In genomic region chr3:158107508-158108095, GRCh38 we compare ENCODE assay signal across 10 cellular contexts. TPM values are rescaled to one million over a fixed set of nuclear protein-coding genes. Genes with fewer than 3 reads are reported as not detected.
DNase-seq lines count a peak whose midpoint lies in the region; ATAC-seq lines count a peak whose summit lies in the region.
"Had no signal": no experiment of that assay in that cellular context is flagged by ENCODE, and none has a peak within 500 bp of the region (broad histone marks: within the 10 kb centered on the region; RNA-seq: fewer than 3 reads in every experiment).

No MANE protein-coding gene starts in this region.

- H3K27ac ChIP-seq in naive thymus-derived CD4-positive, alpha-beta T cell (ENCODE audit: low read depth, low read length), result no peak overlapping the region
- H3K27ac ChIP-seq: 22Rv1 had no signal

- POLR2A ChIA-PET in activated CD8-positive, alpha-beta T cell treated with anti-CD3 and anti-CD28 coated beads, Interleukin-2, amount 10 ng/mL, durations not matched to agents 7 days and 5 days (lab: Charles Lee), result no interaction called here
- POLR2A ChIA-PET in naive thymus-derived CD4-positive, alpha-beta T cell (lab: Charles Lee), result interaction anchor here (5.2 kb wide), 1 partner anchor 10 kb away, joined by 31 read pairs; no protein-coding TSS in a partner anchor

- in situ Hi-C loops in HAP-1 (cut with MboI; ENCODE audit: low sequenced_read_pairs), result no loop called here

- H3K9me3 Mint-ChIP-seq in activated CD8-positive, alpha-beta T cell treated with anti-CD3 and anti-CD28 coated beads, Interleukin-2, amount 10 ng/mL, durations not matched to agents 7 days and 5 days (ENCODE audit: insufficient read depth), result no peaks in the 10 kb centered on the region
- peaks cover 0 to 33% (median 12%) of the 10 kb centered on the region in 11 donors for H3K9me3 Mint-ChIP-seq in naive thymus-derived CD4-positive, alpha-beta T cell

- peaks cover 17% of the 10 kb centered on the region for H3K4me1 ChIP-seq in HAP-1
- peaks cover 35 to 37% of the 10 kb centered on the region in 2 donors for H3K4me1 ChIP-seq in naive thymus-derived CD4-positive, alpha-beta T cell (ENCODE audit: control insufficient read depth in 2 of 2, insufficient read depth in 2 of 2, low read length in 2 of 2)

- peak overlapping the region; percentile 58 for H3K4me3 ChIP-seq in HAP-1
- no peak overlapping the region for H3K4me3 ChIP-seq in naive thymus-derived CD4-positive, alpha-beta T cell (ENCODE audit: low read length)

- no peaks in the 10 kb centered on the region for H3K36me3 ChIP-seq in HAP-1 (replicated peaks)
- H3K36me3 ChIP-seq in naive thymus-derived CD4-positive, alpha-beta T cell (ENCODE audit: control insufficient read depth in 2 of 3, insufficient read depth in 3 of 3, low read length in 3 of 3), result peaks cover 0 to 3% (median 0%) of the 10 kb centered on the region in 3 experiments

- no peak overlapping the region for H3K27ac Mint-ChIP-seq in activated CD8-positive, alpha-beta T cell treated with anti-CD3 and anti-CD28 coated beads, Interleukin-2, amount 10 ng/mL, durations not matched to agents 7 days and 5 days
- H3K27ac Mint-ChIP-seq in naive thymus-derived CD4-positive, alpha-beta T cell, result peak overlapping the region in 4 of 9 donors; percentile 47 to 81 (median 70)

- intact Hi-C loops in naive thymus-derived CD4-positive, alpha-beta T cell (cut with micrococcal nuclease), result loop anchor here (1.0 to 10.0 kb wide), 4 partner anchors 9 to 1433 kb away; partner anchors contain the start of gene TIPARP (in 1 of the 2)

- DNase-seq in DMS 273 (lab: John Stamatoyannopoulos, UW; ENCODE audit: unreplicated experiment) (peak; percentile 42), DMS 273 treated with DMSO at 0.1 percent for 48 hours (lab: John Stamatoyannopoulos, UW) (no peak), HAP-1 (ENCODE audit: low spot score in 2 of 2) (no peak), epidermal melanocyte (ENCODE audit: insufficient read length, low spot score) (no peak), GM19240 (ENCODE audit: insufficient read length, low spot score) (no peak)
- no peak for DNase-seq in activated CD8-positive, alpha-beta T cell treated with anti-CD3 and anti-CD28 coated beads, Interleukin-2, amount 10 ng/mL, durations not matched to agents 7 days and 5 days
- no peak for DNase-seq in naive thymus-derived CD4-positive, alpha-beta T cell
- DNase-seq: stimulated activated CD4-positive, alpha-beta T cell treated with anti-CD3 and anti-CD28 coated beads, Interleukin-4, amount 100 ng/mL, for 24 hours had no signal

- peak overlapping the region; percentile 56 for H3K4me3 Mint-ChIP-seq in activated CD8-positive, alpha-beta T cell treated with anti-CD3 and anti-CD28 coated beads, Interleukin-2, amount 10 ng/mL, durations not matched to agents 7 days and 5 days
- peak overlapping the region; percentile 75 to 90 (median 80) for H3K4me3 Mint-ChIP-seq in naive thymus-derived CD4-positive, alpha-beta T cell

- no peak for ATAC-seq in activated CD8-positive, alpha-beta T cell treated with anti-CD3 and anti-CD28 coated beads, Interleukin-2, amount 10 ng/mL, durations not matched to agents 7 days and 5 days
- ATAC-seq in naive thymus-derived CD4-positive, alpha-beta T cell, result no peak
- ATAC-seq in HG03469 (IDR thresholded peaks at IDR 0.05; ENCODE audit: unreplicated experiment), result no peak

- H3K36me3 Mint-ChIP-seq in activated CD8-positive, alpha-beta T cell treated with anti-CD3 and anti-CD28 coated beads, Interleukin-2, amount 10 ng/mL, durations not matched to agents 7 days and 5 days (ENCODE audit: low read depth), result peaks cover 6% of the 10 kb centered on the region
- H3K36me3 Mint-ChIP-seq in naive thymus-derived CD4-positive, alpha-beta T cell, result peaks cover 5 to 16% (median 7%) of the 10 kb centered on the region in 5 donors

- no peaks in the 10 kb centered on the region for H3K9me3 ChIP-seq in HAP-1
- no peaks in the 10 kb centered on the region for H3K9me3 ChIP-seq in naive thymus-derived CD4-positive, alpha-beta T cell (ENCODE audit: control insufficient read depth in 2 of 3, low read length in 3 of 3)

- H3K27me3 ChIP-seq in HAP-1 (ENCODE audit: low read depth), result no peaks in the 10 kb centered on the region
- H3K27me3 ChIP-seq in naive thymus-derived CD4-positive, alpha-beta T cell (ENCODE audit: control insufficient read depth in 2 of 2, insufficient read depth in 2 of 2, low read length in 2 of 2), result peaks cover 25 to 55% of the 10 kb centered on the region in 2 donors

- peaks cover 73% of the 10 kb centered on the region for H3K4me1 Mint-ChIP-seq in activated CD8-positive, alpha-beta T cell treated with anti-CD3 and anti-CD28 coated beads, Interleukin-2, amount 10 ng/mL, durations not matched to agents 7 days and 5 days (ENCODE audit: low read depth)
- H3K4me1 Mint-ChIP-seq in naive thymus-derived CD4-positive, alpha-beta T cell, result peaks cover 54 to 91% (median 76%) of the 10 kb centered on the region in 7 donors

- peaks cover 60% of the 10 kb centered on the region for H3K27me3 Mint-ChIP-seq in activated CD8-positive, alpha-beta T cell treated with anti-CD3 and anti-CD28 coated beads, Interleukin-2, amount 10 ng/mL, durations not matched to agents 7 days and 5 days (ENCODE audit: low read depth)
- peaks cover 55 to 69% (median 63%) of the 10 kb centered on the region in 5 donors for H3K27me3 Mint-ChIP-seq in naive thymus-derived CD4-positive, alpha-beta T cell

- CTCF ChIA-PET in activated CD8-positive, alpha-beta T cell treated with anti-CD3 and anti-CD28 coated beads, Interleukin-2, amount 10 ng/mL, durations not matched to agents 7 days and 5 days (lab: Charles Lee), result no interaction called here
- CTCF ChIA-PET in naive thymus-derived CD4-positive, alpha-beta T cell (lab: Charles Lee), result interaction anchor here (0.7 kb wide), 2 partner anchors 537 to 565 kb away, joined by 3 read pairs; partner anchors contain the start of gene LXN

RNA-seq across cellular contexts. Expression of gene SHOX2, which starts 1.4 kb away (rescaled TPM):
- total RNA-seq in activated CD8-positive, alpha-beta T cell treated with anti-CD3 and anti-CD28 coated beads, Interleukin-2, amount 10 ng/mL, durations not matched to agents 7 days and 5 days, result not detected
- total RNA-seq in naive thymus-derived CD4-positive, alpha-beta T cell, result not detected
- polyA plus RNA-seq in naive thymus-derived CD4-positive, alpha-beta T cell, result not detected

RNA-seq across cellular contexts. Expression of gene RSRC1, which starts 2.3 kb away (rescaled TPM):
- 10 to 100 TPM; 44.9 to 47.9 TPM for total RNA-seq in activated CD8-positive, alpha-beta T cell treated with anti-CD3 and anti-CD28 coated beads, Interleukin-2, amount 10 ng/mL, durations not matched to agents 7 days and 5 days
- total RNA-seq in naive thymus-derived CD4-positive, alpha-beta T cell, result 10 to 100 TPM; 30.0 to 45.0 (median 37.4) TPM
- 10 to 100 TPM; 34.0 to 43.1 TPM for polyA plus RNA-seq in naive thymus-derived CD4-positive, alpha-beta T cell
